ENCODE assay signal across 1 cellular context in genomic region chr16:30628628-30629342, GRCh38.
TF ChIP-seq lines count a peak whose summit lies in the region.

No MANE protein-coding gene starts in this region.

TF ChIP-seq in HepG2, 621 proteins besides CTCF, POLR2A, EP300 and RAD21 (continued from another document and continues in another):
- no peak for TF ChIP-seq DDIT3 (CRISPR knock-in tag; IDR thresholded peaks at IDR 0.05)
- 0 out of 2 replicates have a peak, but pooled peaks have one; percentile 31 for TF ChIP-seq ZNF879 (CRISPR knock-in tag; IDR thresholded peaks at IDR 0.05)
- TF ChIP-seq MED1 (CRISPR knock-in tag; IDR thresholded peaks at IDR 0.05): peak; percentile 48
- TF ChIP-seq KLF15 (CRISPR knock-in tag; IDR thresholded peaks at IDR 0.05; ENCODE audit: borderline replicate concordance): no peak
- no peak for TF ChIP-seq HNF1A (IDR thresholded peaks at IDR 0.05; ENCODE audit: low read depth)
- TF ChIP-seq HNF1A (CRISPR knock-in tag; IDR thresholded peaks at IDR 0.05; ENCODE audit: borderline replicate concordance): 0 out of 2 replicates have a peak, but pooled peaks have one; percentile 23
- no peak for TF ChIP-seq SNRNP70 (IDR thresholded peaks at IDR 0.05; ENCODE audit: low read depth, low read length)
- TF ChIP-seq TBP (CRISPR knock-in tag; IDR thresholded peaks at IDR 0.05): no peak
- TF ChIP-seq POLR2G (IDR thresholded peaks at IDR 0.05; ENCODE audit: low read depth, low read length): 0 out of 2 replicates have a peak, but pooled peaks have one; percentile 36
- TF ChIP-seq, protein P1, sequence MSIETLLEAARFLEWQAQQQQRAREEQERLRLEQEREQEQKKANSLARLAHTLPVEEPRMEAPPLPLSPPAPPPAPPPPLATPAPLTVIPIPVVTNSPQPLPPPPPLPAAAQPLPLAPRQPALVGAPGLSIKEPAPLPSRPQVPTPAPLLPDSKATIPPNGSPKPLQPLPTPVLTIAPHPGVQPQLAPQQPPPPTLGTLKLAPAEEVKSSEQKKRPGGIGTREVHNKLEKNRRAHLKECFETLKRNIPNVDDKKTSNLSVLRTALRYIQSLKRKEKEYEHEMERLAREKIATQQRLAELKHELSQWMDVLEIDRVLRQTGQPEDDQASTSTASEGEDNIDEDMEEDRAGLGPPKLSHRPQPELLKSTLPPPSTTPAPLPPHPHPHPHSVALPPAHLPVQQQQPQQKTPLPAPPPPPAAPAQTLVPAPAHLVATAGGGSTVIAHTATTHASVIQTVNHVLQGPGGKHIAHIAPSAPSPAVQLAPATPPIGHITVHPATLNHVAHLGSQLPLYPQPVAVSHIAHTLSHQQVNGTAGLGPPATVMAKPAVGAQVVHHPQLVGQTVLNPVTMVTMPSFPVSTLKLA (IDR thresholded peaks at IDR 0.05): no peak
- peak; percentile 41; the same call in 1 of the 2 replicates for TF ChIP-seq ZMYM3 (CRISPR knock-in tag; IDR thresholded peaks at IDR 0.05)
- TF ChIP-seq, protein P2, sequence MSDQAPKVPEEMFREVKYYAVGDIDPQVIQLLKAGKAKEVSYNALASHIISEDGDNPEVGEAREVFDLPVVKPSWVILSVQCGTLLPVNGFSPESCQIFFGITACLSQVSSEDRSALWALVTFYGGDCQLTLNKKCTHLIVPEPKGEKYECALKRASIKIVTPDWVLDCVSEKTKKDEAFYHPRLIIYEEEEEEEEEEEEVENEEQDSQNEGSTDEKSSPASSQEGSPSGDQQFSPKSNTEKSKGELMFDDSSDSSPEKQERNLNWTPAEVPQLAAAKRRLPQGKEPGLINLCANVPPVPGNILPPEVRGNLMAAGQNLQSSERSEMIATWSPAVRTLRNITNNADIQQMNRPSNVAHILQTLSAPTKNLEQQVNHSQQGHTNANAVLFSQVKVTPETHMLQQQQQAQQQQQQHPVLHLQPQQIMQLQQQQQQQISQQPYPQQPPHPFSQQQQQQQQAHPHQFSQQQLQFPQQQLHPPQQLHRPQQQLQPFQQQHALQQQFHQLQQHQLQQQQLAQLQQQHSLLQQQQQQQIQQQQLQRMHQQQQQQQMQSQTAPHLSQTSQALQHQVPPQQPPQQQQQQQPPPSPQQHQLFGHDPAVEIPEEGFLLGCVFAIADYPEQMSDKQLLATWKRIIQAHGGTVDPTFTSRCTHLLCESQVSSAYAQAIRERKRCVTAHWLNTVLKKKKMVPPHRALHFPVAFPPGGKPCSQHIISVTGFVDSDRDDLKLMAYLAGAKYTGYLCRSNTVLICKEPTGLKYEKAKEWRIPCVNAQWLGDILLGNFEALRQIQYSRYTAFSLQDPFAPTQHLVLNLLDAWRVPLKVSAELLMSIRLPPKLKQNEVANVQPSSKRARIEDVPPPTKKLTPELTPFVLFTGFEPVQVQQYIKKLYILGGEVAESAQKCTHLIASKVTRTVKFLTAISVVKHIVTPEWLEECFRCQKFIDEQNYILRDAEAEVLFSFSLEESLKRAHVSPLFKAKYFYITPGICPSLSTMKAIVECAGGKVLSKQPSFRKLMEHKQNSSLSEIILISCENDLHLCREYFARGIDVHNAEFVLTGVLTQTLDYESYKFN (CRISPR knock-in tag; conservative IDR thresholded peaks at IDR 0.05): peak; percentile 56
- no peak for TF ChIP-seq WIZ (CRISPR knock-in tag; IDR thresholded peaks at IDR 0.05)
- TF ChIP-seq, protein P3, sequence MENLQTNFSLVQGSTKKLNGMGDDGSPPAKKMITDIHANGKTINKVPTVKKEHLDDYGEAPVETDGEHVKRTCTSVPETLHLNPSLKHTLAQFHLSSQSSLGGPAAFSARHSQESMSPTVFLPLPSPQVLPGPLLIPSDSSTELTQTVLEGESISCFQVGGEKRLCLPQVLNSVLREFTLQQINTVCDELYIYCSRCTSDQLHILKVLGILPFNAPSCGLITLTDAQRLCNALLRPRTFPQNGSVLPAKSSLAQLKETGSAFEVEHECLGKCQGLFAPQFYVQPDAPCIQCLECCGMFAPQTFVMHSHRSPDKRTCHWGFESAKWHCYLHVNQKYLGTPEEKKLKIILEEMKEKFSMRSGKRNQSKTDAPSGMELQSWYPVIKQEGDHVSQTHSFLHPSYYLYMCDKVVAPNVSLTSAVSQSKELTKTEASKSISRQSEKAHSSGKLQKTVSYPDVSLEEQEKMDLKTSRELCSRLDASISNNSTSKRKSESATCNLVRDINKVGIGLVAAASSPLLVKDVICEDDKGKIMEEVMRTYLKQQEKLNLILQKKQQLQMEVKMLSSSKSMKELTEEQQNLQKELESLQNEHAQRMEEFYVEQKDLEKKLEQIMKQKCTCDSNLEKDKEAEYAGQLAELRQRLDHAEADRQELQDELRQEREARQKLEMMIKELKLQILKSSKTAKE (CRISPR knock-in tag; IDR thresholded peaks at IDR 0.05; ENCODE audit: borderline replicate concordance): no peak
- 0 out of 2 replicates have a peak, but pooled peaks have one; percentile 39 for TF ChIP-seq KDM2A (CRISPR knock-in tag; IDR thresholded peaks at IDR 0.05; ENCODE audit: borderline replicate concordance, low read depth)
- TF ChIP-seq SIN3A (IDR thresholded peaks at IDR 0.05; ENCODE audit: borderline replicate concordance, low read depth, low read length): no peak
- TF ChIP-seq, protein P4, sequence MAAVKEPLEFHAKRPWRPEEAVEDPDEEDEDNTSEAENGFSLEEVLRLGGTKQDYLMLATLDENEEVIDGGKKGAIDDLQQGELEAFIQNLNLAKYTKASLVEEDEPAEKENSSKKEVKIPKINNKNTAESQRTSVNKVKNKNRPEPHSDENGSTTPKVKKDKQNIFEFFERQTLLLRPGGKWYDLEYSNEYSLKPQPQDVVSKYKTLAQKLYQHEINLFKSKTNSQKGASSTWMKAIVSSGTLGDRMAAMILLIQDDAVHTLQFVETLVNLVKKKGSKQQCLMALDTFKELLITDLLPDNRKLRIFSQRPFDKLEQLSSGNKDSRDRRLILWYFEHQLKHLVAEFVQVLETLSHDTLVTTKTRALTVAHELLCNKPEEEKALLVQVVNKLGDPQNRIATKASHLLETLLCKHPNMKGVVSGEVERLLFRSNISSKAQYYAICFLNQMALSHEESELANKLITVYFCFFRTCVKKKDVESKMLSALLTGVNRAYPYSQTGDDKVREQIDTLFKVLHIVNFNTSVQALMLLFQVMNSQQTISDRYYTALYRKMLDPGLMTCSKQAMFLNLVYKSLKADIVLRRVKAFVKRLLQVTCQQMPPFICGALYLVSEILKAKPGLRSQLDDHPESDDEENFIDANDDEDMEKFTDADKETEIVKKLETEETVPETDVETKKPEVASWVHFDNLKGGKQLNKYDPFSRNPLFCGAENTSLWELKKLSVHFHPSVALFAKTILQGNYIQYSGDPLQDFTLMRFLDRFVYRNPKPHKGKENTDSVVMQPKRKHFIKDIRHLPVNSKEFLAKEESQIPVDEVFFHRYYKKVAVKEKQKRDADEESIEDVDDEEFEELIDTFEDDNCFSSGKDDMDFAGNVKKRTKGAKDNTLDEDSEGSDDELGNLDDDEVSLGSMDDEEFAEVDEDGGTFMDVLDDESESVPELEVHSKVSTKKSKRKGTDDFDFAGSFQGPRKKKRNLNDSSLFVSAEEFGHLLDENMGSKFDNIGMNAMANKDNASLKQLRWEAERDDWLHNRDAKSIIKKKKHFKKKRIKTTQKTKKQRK (IDR thresholded peaks at IDR 0.05; ENCODE audit: low read length): no peak
- no peak for TF ChIP-seq KLF11 (CRISPR knock-in tag; IDR thresholded peaks at IDR 0.05)
- TF ChIP-seq ATF3 (CRISPR knock-in tag; IDR thresholded peaks at IDR 0.05): no peak
- no peak for TF ChIP-seq ZNF839 (CRISPR knock-in tag; IDR thresholded peaks at IDR 0.05; ENCODE audit: borderline replicate concordance)
- TF ChIP-seq ZNF232 (CRISPR knock-in tag; IDR thresholded peaks at IDR 0.05; ENCODE audit: borderline replicate concordance): peak; percentile 14; the same call in 1 of the 2 replicates
- TF ChIP-seq FOXA1 (IDR thresholded peaks at IDR 0.05): no peak
- TF ChIP-seq FOXA1 (CRISPR knock-in tag; IDR thresholded peaks at IDR 0.05): no peak
- TF ChIP-seq MIXL1 (CRISPR knock-in tag; IDR thresholded peaks at IDR 0.05): peak; percentile 80; the same call in 1 of the 2 replicates
- TF ChIP-seq, protein P5, sequence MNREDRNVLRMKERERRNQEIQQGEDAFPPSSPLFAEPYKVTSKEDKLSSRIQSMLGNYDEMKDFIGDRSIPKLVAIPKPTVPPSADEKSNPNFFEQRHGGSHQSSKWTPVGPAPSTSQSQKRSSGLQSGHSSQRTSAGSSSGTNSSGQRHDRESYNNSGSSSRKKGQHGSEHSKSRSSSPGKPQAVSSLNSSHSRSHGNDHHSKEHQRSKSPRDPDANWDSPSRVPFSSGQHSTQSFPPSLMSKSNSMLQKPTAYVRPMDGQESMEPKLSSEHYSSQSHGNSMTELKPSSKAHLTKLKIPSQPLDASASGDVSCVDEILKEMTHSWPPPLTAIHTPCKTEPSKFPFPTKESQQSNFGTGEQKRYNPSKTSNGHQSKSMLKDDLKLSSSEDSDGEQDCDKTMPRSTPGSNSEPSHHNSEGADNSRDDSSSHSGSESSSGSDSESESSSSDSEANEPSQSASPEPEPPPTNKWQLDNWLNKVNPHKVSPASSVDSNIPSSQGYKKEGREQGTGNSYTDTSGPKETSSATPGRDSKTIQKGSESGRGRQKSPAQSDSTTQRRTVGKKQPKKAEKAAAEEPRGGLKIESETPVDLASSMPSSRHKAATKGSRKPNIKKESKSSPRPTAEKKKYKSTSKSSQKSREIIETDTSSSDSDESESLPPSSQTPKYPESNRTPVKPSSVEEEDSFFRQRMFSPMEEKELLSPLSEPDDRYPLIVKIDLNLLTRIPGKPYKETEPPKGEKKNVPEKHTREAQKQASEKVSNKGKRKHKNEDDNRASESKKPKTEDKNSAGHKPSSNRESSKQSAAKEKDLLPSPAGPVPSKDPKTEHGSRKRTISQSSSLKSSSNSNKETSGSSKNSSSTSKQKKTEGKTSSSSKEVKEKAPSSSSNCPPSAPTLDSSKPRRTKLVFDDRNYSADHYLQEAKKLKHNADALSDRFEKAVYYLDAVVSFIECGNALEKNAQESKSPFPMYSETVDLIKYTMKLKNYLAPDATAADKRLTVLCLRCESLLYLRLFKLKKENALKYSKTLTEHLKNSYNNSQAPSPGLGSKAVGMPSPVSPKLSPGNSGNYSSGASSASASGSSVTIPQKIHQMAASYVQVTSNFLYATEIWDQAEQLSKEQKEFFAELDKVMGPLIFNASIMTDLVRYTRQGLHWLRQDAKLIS (CRISPR knock-in tag; IDR thresholded peaks at IDR 0.05): no peak
- TF ChIP-seq SMC3 (IDR thresholded peaks at IDR 0.05; ENCODE audit: low read length): peak; percentile 93
- TF ChIP-seq, protein P6, sequence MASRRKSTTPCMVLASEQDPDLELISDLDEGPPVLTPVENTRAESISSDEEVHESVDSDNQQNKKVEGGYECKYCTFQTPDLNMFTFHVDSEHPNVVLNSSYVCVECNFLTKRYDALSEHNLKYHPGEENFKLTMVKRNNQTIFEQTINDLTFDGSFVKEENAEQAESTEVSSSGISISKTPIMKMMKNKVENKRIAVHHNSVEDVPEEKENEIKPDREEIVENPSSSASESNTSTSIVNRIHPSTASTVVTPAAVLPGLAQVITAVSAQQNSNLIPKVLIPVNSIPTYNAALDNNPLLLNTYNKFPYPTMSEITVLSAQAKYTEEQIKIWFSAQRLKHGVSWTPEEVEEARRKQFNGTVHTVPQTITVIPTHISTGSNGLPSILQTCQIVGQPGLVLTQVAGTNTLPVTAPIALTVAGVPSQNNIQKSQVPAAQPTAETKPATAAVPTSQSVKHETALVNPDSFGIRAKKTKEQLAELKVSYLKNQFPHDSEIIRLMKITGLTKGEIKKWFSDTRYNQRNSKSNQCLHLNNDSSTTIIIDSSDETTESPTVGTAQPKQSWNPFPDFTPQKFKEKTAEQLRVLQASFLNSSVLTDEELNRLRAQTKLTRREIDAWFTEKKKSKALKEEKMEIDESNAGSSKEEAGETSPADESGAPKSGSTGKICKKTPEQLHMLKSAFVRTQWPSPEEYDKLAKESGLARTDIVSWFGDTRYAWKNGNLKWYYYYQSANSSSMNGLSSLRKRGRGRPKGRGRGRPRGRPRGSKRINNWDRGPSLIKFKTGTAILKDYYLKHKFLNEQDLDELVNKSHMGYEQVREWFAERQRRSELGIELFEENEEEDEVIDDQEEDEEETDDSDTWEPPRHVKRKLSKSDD (CRISPR knock-in tag; IDR thresholded peaks at IDR 0.05; ENCODE audit: low read depth): no peak
- no peak for TF ChIP-seq GRHL1 (CRISPR knock-in tag; conservative IDR thresholded peaks at IDR 0.05)
